ENCODE assay signal across 14 cellular contexts in the genomic region with DNA sequence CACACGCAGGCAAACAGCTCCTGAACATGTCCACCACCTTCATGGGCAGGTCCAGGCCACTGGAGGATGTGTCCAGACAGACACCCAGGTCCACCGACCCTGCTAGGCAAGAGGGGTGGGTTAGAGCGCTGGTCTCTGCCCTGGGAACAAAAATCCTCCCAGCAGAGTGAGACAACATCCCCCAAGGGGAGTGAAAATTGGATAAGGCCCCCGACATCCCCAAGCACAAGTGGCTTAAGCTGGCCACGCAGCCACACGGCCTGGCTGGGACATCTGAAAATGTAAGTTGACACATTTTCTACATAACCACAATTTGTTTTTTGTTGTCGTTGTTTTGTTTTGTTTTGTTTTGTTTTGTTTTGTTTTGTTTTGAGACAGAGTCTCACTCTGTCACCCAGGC. TPM values are rescaled to one million over a fixed set of nuclear protein-coding genes. Genes with fewer than 3 reads are reported as not detected.
"Had no signal": no experiment of that assay in that cellular context is flagged by ENCODE, and none has a peak within 500 bp of the region (broad histone marks: within the 10 kb centered on the region; RNA-seq: fewer than 3 reads in every experiment).

No MANE protein-coding gene starts in this region.

RNA-seq across cellular contexts. Expression of gene DEFB108B, which starts 30.1 kb away (rescaled TPM):
- total RNA-seq: activated B cell treated with CpG ODN at 0.5 μM for 24 hours; activated CD4-positive, alpha-beta memory T cell treated with anti-CD3 and anti-CD28 coated beads for 36 hours; activated CD4-positive, alpha-beta memory T cell treated with anti-CD3 and anti-CD28 coated beads, Interleukin-2, amount 10 ng/mL, durations not matched to agents 7 days and 5 days; activated CD4-positive, alpha-beta T cell treated with anti-CD3 and anti-CD28 coated beads for 36 hours; activated CD4-positive, alpha-beta T cell treated with anti-CD3 and anti-CD28 coated beads, Interleukin-2, amount 10 ng/mL, durations not matched to agents 7 days and 5 days; activated CD8-positive, alpha-beta memory T cell treated with anti-CD3 and anti-CD28 coated beads for 36 hours; activated CD8-positive, alpha-beta memory T cell treated with anti-CD3 and anti-CD28 coated beads, Interleukin-2, amount 10 ng/mL, durations not matched to agents 7 days and 5 days; activated CD8-positive, alpha-beta T cell treated with anti-CD3 and anti-CD28 coated beads for 36 hours; activated CD8-positive, alpha-beta T cell treated with anti-CD3 and anti-CD28 coated beads, Interleukin-2, amount 10 ng/mL, durations not matched to agents 7 days and 5 days; T-cell; T-helper 1 cell treated with Interleukin-12 subunit alpha and Interleukin-12 subunit beta and Interleukin-4 antibody, amounts not matched to agents 30 ng/mL and 1 ng/mL, for 36 hours; T-helper 17 cell; T-helper 2 cell treated with Interferon-gamma antibody and Interleukin-4, amounts not matched to agents 100 ng/mL and 5 ng/mL, for 36 hours; WTC11 had no signal
